Comparison of ENCODE assay signal across 18 cellular contexts in the genomic region with DNA sequence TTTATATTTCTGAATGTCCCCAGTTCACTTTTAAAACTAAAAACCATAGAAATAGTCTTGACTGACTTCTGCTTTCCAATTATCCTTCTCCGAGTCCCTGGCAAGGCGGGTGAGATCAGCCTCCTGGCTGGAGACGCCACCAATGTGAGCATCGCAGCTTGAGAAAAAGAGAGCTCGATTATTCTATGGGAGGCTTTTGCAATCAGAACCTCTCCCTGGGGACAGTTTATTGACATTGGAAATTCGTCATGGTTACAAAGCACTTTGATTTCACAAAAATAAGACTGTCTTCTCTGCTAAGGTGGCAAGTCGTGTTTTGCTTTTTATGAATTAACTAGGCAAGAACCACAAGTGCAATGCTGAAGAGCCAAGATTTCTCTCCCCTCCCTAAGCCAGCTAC. TPM values are rescaled to one million over a fixed set of nuclear protein-coding genes. Genes with fewer than 3 reads are reported as not detected.
A peak's percentile ranks its signal among the peaks of the same experiment; 100 is the strongest.
DNase-seq lines count a peak whose midpoint lies in the region; ATAC-seq and TF ChIP-seq lines count a peak whose summit lies in the region.
"Had no signal": no experiment of that assay in that cellular context is flagged by ENCODE, and none has a peak within 500 bp of the region (broad histone marks: within the 10 kb centered on the region; RNA-seq: fewer than 3 reads in every experiment).

No MANE protein-coding gene starts in this region.

- TF ChIP-seq CTCF in ovary (IDR thresholded peaks at IDR 0.05): no peak
- no peak for TF ChIP-seq CTCF in OCI-LY7 (conservative IDR thresholded peaks at IDR 0.05; ENCODE audit: low read length)

- no peaks in the 10 kb centered on the region for H3K9me2 ChIP-seq in OCI-LY7 (ENCODE audit: insufficient read depth, low read length)

- POLR2A ChIA-PET in OCI-LY7 (lab: Charles Lee): interaction anchor here (0.6 kb wide), 2 partner anchors 443 to 687 kb away, joined by 3 read pairs; no protein-coding TSS in a partner anchor

- H3K27ac ChIP-seq in ovary (no peak overlapping the region), OCI-LY7 (ENCODE audit: low read depth, low read length, poor library complexity, severe bottlenecking) (no peak overlapping the region)
- H3K27ac ChIP-seq: upper lobe of left lung had no signal

- intact Hi-C loops in sciatic nerve (cut with DNase I) (no loop called here), ovary (cut with DNase I) (no loop called here), OCI-LY7 (cut with micrococcal nuclease; ENCODE audit: unreplicated experiment) (no loop called here)

- no peaks in the 10 kb centered on the region for H3K36me3 ChIP-seq in endocrine pancreas (ENCODE audit: control insufficient read depth, insufficient read depth, low read length)
- no peaks in the 10 kb centered on the region for H3K36me3 ChIP-seq in ovary
- H3K36me3 ChIP-seq in OCI-LY7 (ENCODE audit: insufficient read depth, low read length): no peaks in the 10 kb centered on the region
- H3K36me3 ChIP-seq: upper lobe of left lung had no signal

- DNase-seq in NCI-H1417 (lab: John Stamatoyannopoulos, UW) (peak; percentile 49 to 81 (median 59)), NCI-H1417 treated with DMSO at 0.1 percent for 48 hours (lab: John Stamatoyannopoulos, UW) (no peak), NCI-H460 (ENCODE audit: extremely low read depth, low read depth) (peak; percentile 43), sciatic nerve (ENCODE audit: low spot score) (no peak), AG08395 (ENCODE audit: low spot score) (no peak), ovary (no peak), OCI-LY7 (ENCODE audit: low spot score) (no peak)
- DNase-seq: 8988T; amniotic stem cell; CD4-positive, alpha-beta T cell; Karpas-422; left ventricle myocardium superior; NCI-H1694; stimulated activated naive CD4-positive, alpha-beta T cell; upper lobe of left lung had no signal

- H3K9me3 ChIP-seq in endocrine pancreas (ENCODE audit: control insufficient read depth, low read length): no peaks in the 10 kb centered on the region
- no peaks in the 10 kb centered on the region for H3K9me3 ChIP-seq in ovary
- no peaks in the 10 kb centered on the region for H3K9me3 ChIP-seq in OCI-LY7 (ENCODE audit: low read length)
- H3K9me3 ChIP-seq: upper lobe of left lung had no signal

- H3K79me2 ChIP-seq in OCI-LY7 (ENCODE audit: insufficient read depth, low read depth, low read length): no peaks in the 10 kb centered on the region

- H3K4me1 ChIP-seq in endocrine pancreas (ENCODE audit: control insufficient read depth, insufficient read depth, low read length) (peaks cover 5% of the 10 kb centered on the region), ovary (ENCODE audit: insufficient read depth) (no peaks in the 10 kb centered on the region), OCI-LY7 (ENCODE audit: insufficient read depth, low read length, poor library complexity, severe bottlenecking) (no peaks in the 10 kb centered on the region)
- H3K4me1 ChIP-seq: upper lobe of left lung had no signal

- H2AFZ ChIP-seq in OCI-LY7 (ENCODE audit: low read length): no peak overlapping the region

- peak overlapping the region; percentile 66 for H3K4me3 ChIP-seq in endocrine pancreas (ENCODE audit: control insufficient read depth, insufficient read depth, low read length)
- H3K4me3 ChIP-seq in ovary: no peak overlapping the region
- no peak overlapping the region for H3K4me3 ChIP-seq in OCI-LY7 (ENCODE audit: low read depth, low read length, poor library complexity, severe bottlenecking)
- H3K4me3 ChIP-seq: upper lobe of left lung had no signal

- CTCF ChIA-PET in OCI-LY7 (lab: Charles Lee; ENCODE audit: unreplicated experiment): no interaction called here

- H3K4me2 ChIP-seq in OCI-LY7 (ENCODE audit: low read length): no peak overlapping the region

- H3K9ac ChIP-seq in endocrine pancreas (ENCODE audit: control insufficient read depth, insufficient read depth, low read length): no peak overlapping the region

- no peaks in the 10 kb centered on the region for H4K20me1 ChIP-seq in OCI-LY7 (ENCODE audit: insufficient read depth, low read length)

- 74 to 84% (median 80%) methylated on average over 7 of the region's 7 CpGs for WGBS in ovary, 3 donors

- no TSS peak for BruUV-seq in OCI-LY7 (replicated peaks; lab: Mats Ljungman, UMichigan)

- no peaks in the 10 kb centered on the region for H3K27me3 ChIP-seq in endocrine pancreas (ENCODE audit: control insufficient read depth, insufficient read depth, low read length)
- H3K27me3 ChIP-seq in ovary: no peaks in the 10 kb centered on the region
- H3K27me3 ChIP-seq: upper lobe of left lung had no signal

- peak; percentile 77 for ATAC-seq in sciatic nerve
- ATAC-seq: left ventricle myocardium superior had no signal

- no peak for TF ChIP-seq EP300 in ovary (IDR thresholded peaks at IDR 0.05)

- no peak for TF ChIP-seq POLR2A in ovary (IDR thresholded peaks at IDR 0.05)

RNA-seq across cellular contexts. Expression of a gene that starts 23.6 kb away (rescaled TPM):
- total RNA-seq in NCI-H460 (2014; rRNA removed; shearing (Covaris generic)): not detected in 2 replicates
- polyA plus RNA-seq in NCI-H460 (2014; cell fraction: nucleus; rRNA removed): not detected in 2 replicates
- not detected for total RNA-seq in sciatic nerve
- total RNA-seq in ovary: not detected
- polyA plus RNA-seq in ovary: not detected
- not detected in 2 replicates for total RNA-seq in OCI-LY7 (2014; rRNA removed; shearing (Covaris generic))
- not detected in 2 replicates for total RNA-seq in OCI-LY7 (2022)
- total RNA-seq: CD4-positive, alpha-beta T cell; chondrocyte; left ventricle myocardium superior; progenitor cell of endocrine pancreas; upper lobe of left lung had no signal

Comparison
In these comparisons a context has a peak if more than half of its experiments do, and no peak if none do; other contexts are left out.
1. DNase-seq: peak in NCI-H1417 (3 of 3) and NCI-H460 (single experiment); none in NCI-H1417 treated with DMSO at 0.1 percent for 48 hours (single experiment), sciatic nerve (single experiment), AG08395 (single experiment), ovary (0 of 5) and OCI-LY7 (single experiment).